8 cellular contexts compared by ENCODE assay signal in genomic region chr3:62201438-62202035, GRCh38.
DNase-seq lines count a peak whose midpoint lies in the region; ATAC-seq and TF ChIP-seq lines count a peak whose summit lies in the region.

No MANE protein-coding gene starts in this region.

- intact Hi-C loops in A673 (cut with micrococcal nuclease; ENCODE audit: unreplicated experiment) = loop anchor here (2.0 to 10.0 kb wide), 2 partner anchors 113 to 359 kb away; no protein-coding TSS in a partner anchor

- no peaks in the 10 kb centered on the region for H3K27me3 ChIP-seq in A673 (replicated peaks; ENCODE audit: insufficient read depth, low read depth, low read length, poor library complexity)

- no peak overlapping the region for H3K27ac ChIP-seq in A673 (ENCODE audit: low read depth, low read length, poor library complexity, severe bottlenecking)

- no peaks in the 10 kb centered on the region for H3K36me3 ChIP-seq in A673 (ENCODE audit: insufficient read depth, low read length, poor library complexity, severe bottlenecking)

- H3K4me3 ChIP-seq in A673 (ENCODE audit: low read depth, low read length, poor library complexity, severe bottlenecking) = no peak overlapping the region
- H3K4me3 ChIP-seq in GM12875 (ENCODE audit: low read depth, low read length) = no peak overlapping the region
- H3K4me3 ChIP-seq in choroid plexus epithelial cell (ENCODE audit: low read depth, low read length) = no peak overlapping the region

- POLR2A ChIA-PET in A673 (lab: Charles Lee; ENCODE audit: low non-redundant PET) = no interaction called here

- H3K9me3 ChIP-seq in A673 (ENCODE audit: low read depth, low read length, poor library complexity, severe bottlenecking) = no peaks in the 10 kb centered on the region

- DNase-seq in A673 (ENCODE audit: low spot score) = peak; percentile 9
- peak; percentile 26 for DNase-seq in NCI-H526 treated with DMSO at 0.1 percent for 48 hours (lab: John Stamatoyannopoulos, UW)
- peak; percentile 65 for DNase-seq in choroid plexus epithelial cell (ENCODE audit: low read depth)
- peak; percentile 56 for DNase-seq in midbrain (lab: John Stamatoyannopoulos, UW)
- DNase-seq in ecto neural progenitor cell (ENCODE audit: low spot score) = no peak

- CTCF ChIA-PET in A673 (lab: Charles Lee) = no interaction called here

- peak; percentile 53 for TF ChIP-seq CTCF in A673 (conservative IDR thresholded peaks at IDR 0.05; ENCODE audit: low read depth, low read length)
- peak; percentile 46; the same call in 1 of the 2 replicates for TF ChIP-seq CTCF in GM12875 (IDR thresholded peaks at IDR 0.05; ENCODE audit: borderline replicate concordance, insufficient read depth, low read depth, low read length)
- TF ChIP-seq CTCF in choroid plexus epithelial cell (conservative IDR thresholded peaks at IDR 0.05; ENCODE audit: low read depth, low read length) = peak; percentile 65

- ATAC-seq in GM21717 (IDR thresholded peaks at IDR 0.05; ENCODE audit: unreplicated experiment) = no peak
- ATAC-seq in HG02642 (IDR thresholded peaks at IDR 0.05; ENCODE audit: poor library complexity, unreplicated experiment) = no peak

- H3K4me1 ChIP-seq in A673 (ENCODE audit: insufficient read depth, low read length, poor library complexity, severe bottlenecking) = no peaks in the 10 kb centered on the region

- no TSS peak for BruUV-seq in A673 (replicated peaks; lab: Mats Ljungman, UMichigan)
